In the genomic region with DNA sequence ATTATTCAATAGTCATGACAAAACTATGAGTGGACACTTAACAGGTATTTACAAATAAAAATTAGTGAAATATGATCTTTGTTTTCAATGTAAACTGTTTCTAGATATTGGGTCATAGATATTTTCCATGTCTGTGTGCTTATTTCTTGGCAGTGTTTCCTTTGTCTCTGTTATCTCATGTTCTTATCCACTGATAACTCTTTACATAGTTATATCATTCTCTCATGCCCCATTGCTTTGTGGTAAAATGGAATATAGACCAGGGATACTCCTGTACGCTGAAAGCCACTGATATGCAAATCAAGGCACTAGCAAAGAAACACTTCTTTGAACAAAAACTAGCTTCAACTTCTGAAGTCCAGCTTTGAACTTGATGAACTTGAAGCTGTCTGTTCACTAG, we compare ENCODE assay signal across 28 cellular contexts.
"Had no signal": no experiment of that assay in that cellular context is flagged by ENCODE, and none has a peak within 500 bp of the region (broad histone marks: within the 10 kb centered on the region; RNA-seq: fewer than 3 reads in every experiment).

No MANE protein-coding gene starts in this region.

- FAIRE-seq: islet of Langerhans, urothelium cell line had no signal

- H3K4me2 ChIP-seq: hepatocyte, neural progenitor cell had no signal

- ATAC-seq: esophagus mucosa; gastroesophageal sphincter; heart left ventricle; left lung; mucosa of descending colon; stimulated activated memory B cell treated with anti-CD40 and anti-IgM and Interleukin-4, amounts not matched to agents 10 μg/mL and 1 μg/mL and 100 μg/mL, for 72 hours; stimulated activated naive CD8-positive, alpha-beta T cell treated with anti-CD3 and anti-CD28 coated beads, Interleukin-15, Interleukin-2, amounts not matched to agents 100 U/mL and 50 U/mL, for 24 hours had no signal

- H3K36me3 ChIP-seq: prostate gland, right atrium auricular region, thoracic aorta had no signal

- H3K27me3 ChIP-seq: dorsolateral prefrontal cortex, gastroesophageal sphincter, heart left ventricle, hepatocyte, left lung, neural progenitor cell, right atrium auricular region, spleen, tibial nerve, upper lobe of left lung had no signal

- H3K79me2 ChIP-seq: hepatocyte, parathyroid adenoma had no signal

- H3K9me3 ChIP-seq: gastroesophageal sphincter, heart left ventricle, left lung, mucosa of descending colon, prostate gland, right atrium auricular region, spleen, thoracic aorta, tibial nerve, upper lobe of left lung had no signal

- H3K4me1 Mint-ChIP-seq: naive B cell; neural progenitor cell; stimulated activated memory B cell treated with anti-CD40 and anti-IgM and Interleukin-4, amounts not matched to agents 10 μg/mL and 1 μg/mL and 100 μg/mL, for 72 hours had no signal

- H3K4me3 ChIP-seq: dorsolateral prefrontal cortex, gastroesophageal sphincter, heart left ventricle, hepatocyte, left lung, mucosa of descending colon, neural progenitor cell, prostate gland, right atrium auricular region, skin epidermis, spleen, thoracic aorta, tibial nerve, upper lobe of left lung had no signal

- H3K9ac ChIP-seq: neural progenitor cell, parathyroid adenoma had no signal

- H3K36me3 Mint-ChIP-seq: naive B cell; stimulated activated memory B cell treated with anti-CD40 and anti-IgM and Interleukin-4, amounts not matched to agents 10 μg/mL and 1 μg/mL and 100 μg/mL, for 72 hours had no signal

- H2AFZ ChIP-seq: hepatocyte, neural progenitor cell, parathyroid adenoma had no signal

- H3K9me3 Mint-ChIP-seq: mesothelial cell of epicardium; nephron; neural progenitor cell; stimulated activated memory B cell treated with anti-CD40 and anti-IgM and Interleukin-4, amounts not matched to agents 10 μg/mL and 1 μg/mL and 100 μg/mL, for 72 hours had no signal

- H3K27me3 Mint-ChIP-seq: naive B cell had no signal

- H3K27ac Mint-ChIP-seq: mesothelial cell of epicardium; naive B cell; nephron; neural progenitor cell; stimulated activated memory B cell treated with anti-CD40 and anti-IgM and Interleukin-4, amounts not matched to agents 10 μg/mL and 1 μg/mL and 100 μg/mL, for 72 hours had no signal

- H3K27ac ChIP-seq: gastroesophageal sphincter, heart left ventricle, hepatocyte, left lung, neural progenitor cell, parathyroid adenoma, prostate gland, skin epidermis, spleen, thoracic aorta, tibial nerve, upper lobe of left lung had no signal

- H3K4me1 ChIP-seq: left lung, neural progenitor cell, parathyroid adenoma, prostate gland, upper lobe of left lung had no signal

- H3K4me3 Mint-ChIP-seq: mesothelial cell of epicardium; naive B cell; nephron; neural progenitor cell; stimulated activated memory B cell treated with anti-CD40 and anti-IgM and Interleukin-4, amounts not matched to agents 10 μg/mL and 1 μg/mL and 100 μg/mL, for 72 hours had no signal

- DNase-seq: dorsolateral prefrontal cortex; effector CD4-positive, alpha-beta T cell; foreskin fibroblast; heart left ventricle; left cardiac atrium; left lung; mesenchymal stem cell; mucosa of descending colon; naive B cell; spleen; stimulated activated CD4-positive, alpha-beta T cell treated with anti-CD3 and anti-CD28 coated beads, Interleukin-4, amount 100 ng/mL, for 4 hours; stimulated activated naive CD8-positive, alpha-beta T cell treated with anti-CD3 and anti-CD28 coated beads, Interleukin-15, Interleukin-2, amounts not matched to agents 100 U/mL and 50 U/mL, for 24 hours; upper lobe of left lung had no signal
